25 cellular contexts compared by ENCODE assay signal in the genomic region with DNA sequence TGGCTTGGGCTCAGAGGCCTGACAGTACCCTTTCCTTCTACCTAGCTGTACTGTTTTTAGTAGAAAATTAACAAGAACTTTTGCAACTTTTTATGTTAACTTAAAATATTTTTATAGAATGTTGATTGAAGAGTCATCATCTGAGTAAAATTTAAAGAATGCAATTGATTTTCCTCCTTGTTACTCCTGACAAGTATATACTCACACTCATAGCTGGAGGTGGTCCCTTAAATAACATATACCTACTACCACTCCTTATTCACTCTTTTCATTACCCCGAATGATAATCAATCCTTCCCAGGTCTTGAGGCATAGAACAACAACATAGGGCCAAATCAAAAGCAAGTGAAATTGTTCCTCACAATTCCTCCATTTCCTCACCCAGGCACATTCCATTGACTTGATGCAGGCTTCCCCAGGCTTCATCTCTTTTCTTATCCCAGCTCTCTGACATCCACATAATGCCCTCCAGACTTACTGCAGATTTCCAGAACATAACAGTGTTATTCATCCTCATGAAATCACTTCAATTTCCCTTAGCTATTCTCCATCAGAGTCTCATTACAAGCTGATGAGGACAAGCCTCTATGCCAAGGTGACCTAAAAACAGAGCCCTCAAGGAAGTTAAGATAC.
DNase-seq lines count a peak whose midpoint lies in the region; ATAC-seq, FAIRE-seq and TF ChIP-seq lines count a peak whose summit lies in the region.
"Had no signal": no experiment of that assay in that cellular context is flagged by ENCODE, and none has a peak within 500 bp of the region (broad histone marks: within the 10 kb centered on the region; RNA-seq: fewer than 3 reads in every experiment).

No MANE protein-coding gene starts in this region.

- intact Hi-C loops in PC-3 (cut with micrococcal nuclease), result no loop called here

- H3K4me3 ChIP-seq in PC-3 (ENCODE audit: low read length), result no peak overlapping the region
- no peak overlapping the region for H3K4me3 ChIP-seq in skeletal muscle cell (ENCODE audit: low read depth, low read length)
- H3K4me3 ChIP-seq in right atrium auricular region, result no peak overlapping the region
- H3K4me3 ChIP-seq: cardiac muscle cell, dorsolateral prefrontal cortex, HAP-1, MG63, sigmoid colon, thoracic aorta had no signal

- H3K27ac ChIP-seq in PC-3 (ENCODE audit: low read length) (no peak overlapping the region), right atrium auricular region (no peak overlapping the region)
- H3K27ac ChIP-seq: cardiac muscle cell, dorsolateral prefrontal cortex, parathyroid adenoma, sigmoid colon, thoracic aorta had no signal

- CTCF ChIA-PET in PC-3 (lab: Charles Lee), result no interaction called here

- H3K4me2 ChIP-seq in PC-3 (ENCODE audit: low read length), result peak overlapping the region; percentile 46

- peak; percentile 25 for DNase-seq in GM03348 (ENCODE audit: low spot score)
- DNase-seq in PC-3, result peak; percentile 35
- peak; percentile 49 for DNase-seq in fibroblast of peridontal ligament (ENCODE audit: extremely low read depth)
- DNase-seq in skeletal muscle cell (ENCODE audit: low read depth), result peak; percentile 17
- DNase-seq in right atrium auricular region (ENCODE audit: low spot score), result no peak
- DNase-seq in RCC 7860 (ENCODE audit: low spot score), result no peak
- no peak for DNase-seq in activated CD8-positive, alpha-beta memory T cell treated with anti-CD3 and anti-CD28 coated beads, Interleukin-2, amount 50 U/mL, for 4 hours
- DNase-seq: activated CD4-positive, alpha-beta T cell treated with anti-CD3 and anti-CD28 coated beads, Interleukin-2, amount 10 ng/mL, durations not matched to agents 7 days and 5 days; activated naive CD8-positive, alpha-beta T cell treated with anti-CD3 and anti-CD28 coated beads, Interleukin-2, amount 10 ng/mL, durations not matched to agents 7 days and 5 days; AML-193; DMS79 treated with DMSO at 0.1 percent for 48 hours; dorsolateral prefrontal cortex; left colon; MG63; natural killer cell; NCI-H1436; NCI-H69; SHP77 treated with DMSO at 0.1 percent for 48 hours; sigmoid colon; T-cell had no signal

- peak; percentile 84 for ATAC-seq in PC-3
- ATAC-seq: HepG2, left colon, natural killer cell, T-cell had no signal

- H3K9me3 ChIP-seq in PC-3 (ENCODE audit: low read length) (no peaks in the 10 kb centered on the region), right atrium auricular region (no peaks in the 10 kb centered on the region)
- H3K9me3 ChIP-seq: HAP-1, sigmoid colon, thoracic aorta had no signal

- no peaks in the 10 kb centered on the region for H4K20me1 ChIP-seq in PC-3 (ENCODE audit: low read length)

- H3K27me3 ChIP-seq in PC-3 (ENCODE audit: low read length) (no peaks in the 10 kb centered on the region), right atrium auricular region (no peaks in the 10 kb centered on the region)
- H3K27me3 ChIP-seq: cardiac muscle cell, MG63, sigmoid colon had no signal

- POLR2A ChIA-PET in PC-3 (lab: Charles Lee; ENCODE audit: unreplicated experiment), result no interaction called here

- no peak for TF ChIP-seq CTCF in PC-3 (conservative IDR thresholded peaks at IDR 0.05; ENCODE audit: low read depth, low read length)
- TF ChIP-seq CTCF in right atrium auricular region (IDR thresholded peaks at IDR 0.05), result no peak

- no peaks in the 10 kb centered on the region for H3K9me2 ChIP-seq in PC-3 (replicated peaks; ENCODE audit: low read length)

- no peaks in the 10 kb centered on the region for H3F3A ChIP-seq in PC-3 (ENCODE audit: low read length, unreplicated experiment)

- TSS peak; percentile 52 for BruUV-seq in PC-3 (replicated peaks; lab: Mats Ljungman, UMichigan)

- no peaks in the 10 kb centered on the region for H3K79me2 ChIP-seq in PC-3 (ENCODE audit: low read length)
- H3K79me2 ChIP-seq: parathyroid adenoma had no signal

- H2AFZ ChIP-seq in PC-3 (ENCODE audit: low read length), result no peak overlapping the region
- H2AFZ ChIP-seq: parathyroid adenoma had no signal

- H3K4me1 ChIP-seq in PC-3 (ENCODE audit: insufficient read depth, low read length) (peaks cover 9% of the 10 kb centered on the region), right atrium auricular region (no peaks in the 10 kb centered on the region)
- H3K4me1 ChIP-seq: HAP-1, parathyroid adenoma, sigmoid colon had no signal

- no peak overlapping the region for H3K9ac ChIP-seq in PC-3 (ENCODE audit: low read length)
- H3K9ac ChIP-seq: parathyroid adenoma had no signal

- no peak for FAIRE-seq in RCC 7860 (lab: Jason Lieb, UNC)
- FAIRE-seq: HepG2 had no signal

- H3K36me3 ChIP-seq in PC-3 (ENCODE audit: low read depth, low read length), result no peaks in the 10 kb centered on the region
- H3K36me3 ChIP-seq in right atrium auricular region, result no peaks in the 10 kb centered on the region
- H3K36me3 ChIP-seq: cardiac muscle cell, HAP-1, MG63, sigmoid colon, thoracic aorta had no signal

Comparison
In these comparisons a context has a peak if more than half of its experiments do, and no peak if none do; other contexts are left out.
1. DNase-seq: peak in GM03348 (single experiment), PC-3 (single experiment), fibroblast of peridontal ligament (single experiment) and skeletal muscle cell (single experiment); none in right atrium auricular region (single experiment), RCC 7860 (single experiment) and activated CD8-positive, alpha-beta memory T cell treated with anti-CD3 and anti-CD28 coated beads, Interleukin-2, amount 50 U/mL, for 4 hours (single experiment).